ENCODE assay signal across 8 cellular contexts in the genomic region with DNA sequence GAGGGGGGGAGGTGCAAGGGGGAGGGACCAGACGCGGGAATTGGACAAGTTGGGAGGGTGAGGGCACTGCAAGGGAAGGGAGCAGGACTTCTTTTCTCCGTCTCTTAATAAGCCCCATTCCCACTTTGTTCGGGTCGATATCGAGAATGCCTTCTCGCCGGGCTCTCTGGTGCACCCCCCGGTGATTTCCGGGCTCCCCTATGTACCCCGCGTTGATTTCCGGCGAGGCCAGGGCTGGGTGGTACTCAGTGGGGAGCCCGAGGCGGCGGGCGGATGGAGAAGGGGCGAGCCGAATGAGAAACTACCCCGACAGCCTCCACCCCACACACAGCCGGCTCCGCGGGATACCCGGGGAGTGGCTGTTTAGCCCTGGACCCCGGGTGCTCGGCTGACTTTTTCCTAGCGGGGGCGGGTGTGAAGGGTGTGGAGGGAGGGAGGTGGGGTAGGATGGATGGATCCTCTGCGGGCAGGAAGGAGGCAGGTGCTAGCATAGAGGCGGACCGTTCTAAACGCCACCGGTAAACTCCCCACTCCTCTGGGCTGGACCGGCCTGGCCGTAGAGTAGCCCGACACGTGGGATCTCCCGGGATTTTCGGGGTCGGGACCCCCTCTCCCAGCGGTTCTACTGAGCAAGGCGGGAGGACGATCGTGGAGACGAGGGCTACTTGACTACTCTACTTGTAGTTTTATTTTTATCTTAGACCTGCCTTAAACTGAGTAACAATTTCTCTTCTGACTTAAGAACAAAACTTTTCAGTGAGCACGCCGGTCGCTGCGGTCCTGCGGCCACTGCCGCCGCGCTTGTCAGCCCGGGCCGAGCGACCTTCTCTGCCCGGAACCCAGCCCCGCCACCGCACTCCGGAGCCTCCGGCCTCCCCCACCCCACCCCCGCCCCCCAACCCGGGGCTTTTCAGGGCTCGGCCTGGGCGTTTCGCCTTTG. TPM values are rescaled to one million over a fixed set of nuclear protein-coding genes. Genes with fewer than 3 reads are reported as not detected.
DNase-seq lines count a peak whose midpoint lies in the region.

No MANE protein-coding gene starts in this region.

- peaks cover 46% of the 10 kb centered on the region for H3K27me3 Mint-ChIP-seq in dendritic cell treated with granulocyte-macrophage colony-stimulating factor and Interleukin-4, amounts not matched to agents 40 ng/mL and 50 ng/mL, for 4 days

- H3K9me3 ChIP-seq in SK-N-MC (ENCODE audit: low read depth, low read length) (no peaks in the 10 kb centered on the region), mucosa of stomach (ENCODE audit: control insufficient read depth, low read length) (no peaks in the 10 kb centered on the region)

- H3K36me3 ChIP-seq in SK-N-MC (ENCODE audit: insufficient read depth, low read length) (no peaks in the 10 kb centered on the region), mucosa of stomach (ENCODE audit: control insufficient read depth, insufficient read depth, low read length) (no peaks in the 10 kb centered on the region), urinary bladder (ENCODE audit: insufficient read depth) (no peaks in the 10 kb centered on the region)

- H3K27ac Mint-ChIP-seq in dendritic cell treated with granulocyte-macrophage colony-stimulating factor and Interleukin-4, amounts not matched to agents 40 ng/mL and 50 ng/mL, for 4 days = no peak overlapping the region

- H3K4me3 Mint-ChIP-seq in dendritic cell treated with granulocyte-macrophage colony-stimulating factor and Interleukin-4, amounts not matched to agents 40 ng/mL and 50 ng/mL, for 4 days = peak overlapping the region; percentile 82

- no peak overlapping the region for H3K27ac ChIP-seq in SK-N-MC
- no peak overlapping the region for H3K27ac ChIP-seq in urinary bladder (ENCODE audit: low read depth)

- WGBS in urinary bladder = under 1% methylated on average over 67 of the region's 67 CpGs

- peaks cover 84% of the 10 kb centered on the region for H3K27me3 ChIP-seq in mucosa of stomach (ENCODE audit: control insufficient read depth, insufficient read depth, low read length)

- peaks cover 42% of the 10 kb centered on the region for H3K4me1 Mint-ChIP-seq in dendritic cell treated with granulocyte-macrophage colony-stimulating factor and Interleukin-4, amounts not matched to agents 40 ng/mL and 50 ng/mL, for 4 days (ENCODE audit: low read depth)

- peak overlapping the region; percentile 76 for H3K4me3 ChIP-seq in SK-N-MC
- H3K4me3 ChIP-seq in mucosa of stomach (ENCODE audit: low read length) = peak overlapping the region; percentile 17
- peak overlapping the region; percentile 41 for H3K4me3 ChIP-seq in urinary bladder (ENCODE audit: low read depth, low read length)

- no peaks in the 10 kb centered on the region for H3K36me3 Mint-ChIP-seq in dendritic cell treated with granulocyte-macrophage colony-stimulating factor and Interleukin-4, amounts not matched to agents 40 ng/mL and 50 ng/mL, for 4 days (ENCODE audit: low read depth)

- intact Hi-C loops in dendritic cell treated with granulocyte-macrophage colony-stimulating factor and Interleukin-4, amounts not matched to agents 40 ng/mL and 50 ng/mL, for 4 days (cut with micrococcal nuclease) = no loop called here

- no peaks in the 10 kb centered on the region for H3K9me3 Mint-ChIP-seq in dendritic cell treated with granulocyte-macrophage colony-stimulating factor and Interleukin-4, amounts not matched to agents 40 ng/mL and 50 ng/mL, for 4 days

- no peak overlapping the region for H3K9ac ChIP-seq in SK-N-MC (ENCODE audit: insufficient read length)
- H3K9ac ChIP-seq in mucosa of stomach (ENCODE audit: low read length) = peak overlapping the region; percentile 30

- peak; percentile 11 for DNase-seq in NCI-H2029 (lab: John Stamatoyannopoulos, UW)
- DNase-seq in NCI-H2029 treated with DMSO at 0.1 percent for 48 hours (lab: John Stamatoyannopoulos, UW) = no peak
- DNase-seq in SK-N-MC (ENCODE audit: low read depth, low spot score) = no peak
- no peak for DNase-seq in mucosa of gallbladder (ENCODE audit: low spot score)
- DNase-seq in NCI-H2227 (lab: John Stamatoyannopoulos, UW; ENCODE audit: unreplicated experiment) = no peak

- peaks cover 35% of the 10 kb centered on the region for H3K4me1 ChIP-seq in mucosa of stomach (ENCODE audit: control insufficient read depth, insufficient read depth, low read length)
- H3K4me1 ChIP-seq in urinary bladder (ENCODE audit: insufficient read depth) = peaks cover 3% of the 10 kb centered on the region

RNA-seq across cellular contexts. Expression of gene RNF220, which starts 1.0 kb away (rescaled TPM):
- 17.3 TPM for total RNA-seq in urinary bladder
- polyA plus RNA-seq in urinary bladder = 89.6 TPM
- 68.1 TPM for total RNA-seq in mucosa of gallbladder

RNA-seq across cellular contexts. Expression of gene ERI3, which starts 51.0 kb away (rescaled TPM):
- 34.3 TPM for total RNA-seq in urinary bladder
- polyA plus RNA-seq in urinary bladder = 46.4 TPM
- total RNA-seq in mucosa of gallbladder = 51.9 TPM

Comparison
In these comparisons a context has a peak if more than half of its experiments do, and no peak if none do; other contexts are left out.
1. H3K4me3 ChIP-seq: peak in every context shown above with its lines; median percentile 76 in SK-N-MC; 41 in urinary bladder; 17 in mucosa of stomach.